Comparison of ENCODE assay signal across 10 cellular contexts in genomic region chr1:40394456-40395172, GRCh38. TPM values are rescaled to one million over a fixed set of nuclear protein-coding genes. Genes with fewer than 3 reads are reported as not detected.
A peak's percentile ranks its signal among the peaks of the same experiment; 100 is the strongest.
DNase-seq lines count a peak whose midpoint lies in the region; ATAC-seq, FAIRE-seq and TF ChIP-seq lines count a peak whose summit lies in the region.
"Had no signal": no experiment of that assay in that cellular context is flagged by ENCODE, and none has a peak within 500 bp of the region (broad histone marks: within the 10 kb centered on the region; RNA-seq: fewer than 3 reads in every experiment).

No MANE protein-coding gene starts in this region.

- H3K36me3 Mint-ChIP-seq in chondrocyte (ENCODE audit: low read depth), result peaks cover 1% of the 10 kb centered on the region
- no peaks in the 10 kb centered on the region for H3K36me3 Mint-ChIP-seq in osteocyte (ENCODE audit: unreplicated experiment)
- H3K36me3 Mint-ChIP-seq in endothelial cell (ENCODE audit: low read depth, unreplicated experiment), result no peaks in the 10 kb centered on the region

- H3K9me3 Mint-ChIP-seq in chondrocyte (ENCODE audit: low read depth), result no peaks in the 10 kb centered on the region
- H3K9me3 Mint-ChIP-seq in osteocyte (ENCODE audit: unreplicated experiment), result no peaks in the 10 kb centered on the region
- H3K9me3 Mint-ChIP-seq in endothelial cell (ENCODE audit: unreplicated experiment), result no peaks in the 10 kb centered on the region

- H3K4me1 Mint-ChIP-seq in chondrocyte (ENCODE audit: low read depth) (peaks cover 39% of the 10 kb centered on the region), osteocyte (ENCODE audit: unreplicated experiment) (peaks cover 23% of the 10 kb centered on the region), endothelial cell (ENCODE audit: unreplicated experiment) (no peaks in the 10 kb centered on the region)

- no peak for FAIRE-seq in GM12892 (lab: Jason Lieb, UNC)
- FAIRE-seq: pancreas had no signal

- H3K27ac Mint-ChIP-seq in chondrocyte (ENCODE audit: unreplicated experiment) (peak overlapping the region; percentile 97), osteocyte (ENCODE audit: unreplicated experiment) (peak overlapping the region; percentile 78), endothelial cell (ENCODE audit: unreplicated experiment) (no peak overlapping the region)

- TF ChIP-seq CTCF in chondrocyte (IDR thresholded peaks at IDR 0.05), result no peak
- TF ChIP-seq CTCF in osteocyte (IDR thresholded peaks at IDR 0.05), result no peak
- TF ChIP-seq CTCF in endothelial cell (IDR thresholded peaks at IDR 0.05; ENCODE audit: unreplicated experiment), result no peak

- H3K27me3 Mint-ChIP-seq in chondrocyte (ENCODE audit: low read depth) (no peaks in the 10 kb centered on the region), osteocyte (ENCODE audit: unreplicated experiment) (no peaks in the 10 kb centered on the region), endothelial cell (ENCODE audit: unreplicated experiment) (peaks cover 4% of the 10 kb centered on the region)

- peaks cover 30% of the 10 kb centered on the region for H3K4me1 ChIP-seq in SJSA1 (replicated peaks)

- peak overlapping the region; percentile 56 for H3K27ac ChIP-seq in SJSA1

- H3K9me3 ChIP-seq in SJSA1 (replicated peaks), result no peaks in the 10 kb centered on the region
- H3K9me3 ChIP-seq: pancreas had no signal

- no peak overlapping the region for H3K4me3 ChIP-seq in SJSA1
- H3K4me3 ChIP-seq: pancreas had no signal

- H3K4me3 Mint-ChIP-seq in chondrocyte (ENCODE audit: unreplicated experiment), result no peak overlapping the region
- no peak overlapping the region for H3K4me3 Mint-ChIP-seq in osteocyte (ENCODE audit: unreplicated experiment)
- no peak overlapping the region for H3K4me3 Mint-ChIP-seq in endothelial cell (ENCODE audit: unreplicated experiment)

- no peaks in the 10 kb centered on the region for H3K36me3 ChIP-seq in SJSA1
- H3K36me3 ChIP-seq: pancreas had no signal

- ATAC-seq in HG03520 (IDR thresholded peaks at IDR 0.05; ENCODE audit: unreplicated experiment) (no peak), GM21737 (IDR thresholded peaks at IDR 0.05; ENCODE audit: unreplicated experiment) (no peak), HG02885 (IDR thresholded peaks at IDR 0.05; ENCODE audit: poor library complexity, unreplicated experiment) (no peak)

- peak; percentile 70 for TF ChIP-seq POLR2A in GM12892 (IDR thresholded peaks at IDR 0.05; ENCODE audit: low read depth, low read length)

- DNase-seq in GM12892 (ENCODE audit: insufficient read length) (no peak), SJSA1 (ENCODE audit: low read depth in 1 of 2, low spot score in 2 of 2) (peak in 1 of 2 experiments; percentile 61), chondrocyte (ENCODE audit: low spot score) (no peak), osteocyte (ENCODE audit: extremely low spot score, unreplicated experiment) (no peak), endothelial cell (ENCODE audit: low spot score) (no peak)
- DNase-seq: NCI-H446 treated with DMSO at 0.1 percent for 48 hours, pancreas had no signal

- H3K27me3 ChIP-seq in SJSA1 (replicated peaks), result no peaks in the 10 kb centered on the region
- H3K27me3 ChIP-seq: pancreas had no signal

RNA-seq across cellular contexts. Expression of gene SMAP2, which starts 21.1 kb away (rescaled TPM):
- 122 TPM for polyA plus RNA-seq in GM12892 (2012; ENCODE audit: missing spikeins)
- 31.9 and 37.1 TPM in 2 replicates for total RNA-seq in SJSA1 (2014; rRNA removed; shearing (Covaris generic))
- total RNA-seq in chondrocyte (14.0 to 16.8 TPM (median 15.5 TPM) in 3 replicates), osteocyte (12.7 TPM in 2 replicates), endothelial cell (ENCODE audit: unreplicated experiment) (12.1 TPM)

RNA-seq across cellular contexts. Expression of gene ZFP69B, which starts 55.7 kb away (rescaled TPM):
- polyA plus RNA-seq in GM12892 (2012; ENCODE audit: missing spikeins), result 2.8 TPM
- 2.3 and 4.2 TPM in 2 replicates for total RNA-seq in SJSA1 (2014; rRNA removed; shearing (Covaris generic))
- total RNA-seq in chondrocyte (7.4 to 13.4 TPM (median 11.9 TPM) in 3 replicates), osteocyte (6.7 TPM in 2 replicates), endothelial cell (ENCODE audit: unreplicated experiment) (4.0 TPM)
